Comparison of ENCODE assay signal across 15 cellular contexts in genomic region chr6:34233867-34234266, GRCh38. TPM values are rescaled to one million over a fixed set of nuclear protein-coding genes. Genes with fewer than 3 reads are reported as not detected.
A peak's percentile ranks its signal among the peaks of the same experiment; 100 is the strongest.
DNase-seq lines count a peak whose midpoint lies in the region; ATAC-seq, FAIRE-seq and TF ChIP-seq lines count a peak whose summit lies in the region.
"Had no signal": no experiment of that assay in that cellular context is flagged by ENCODE, and none has a peak within 500 bp of the region (broad histone marks: within the 10 kb centered on the region; RNA-seq: fewer than 3 reads in every experiment).

No MANE protein-coding gene starts in this region.

- FAIRE-seq in kidney (lab: Jason Lieb, UNC) (no peak), RCC 7860 (lab: Jason Lieb, UNC) (no peak)
- FAIRE-seq: colon, HepG2 had no signal

- CTCF ChIA-PET in activated CD8-positive, alpha-beta T cell treated with anti-CD3 and anti-CD28 coated beads for 36 hours (lab: Charles Lee), result no interaction called here

- no peak for TF ChIP-seq CTCF in activated CD8-positive, alpha-beta T cell treated with anti-CD3 and anti-CD28 coated beads for 36 hours (IDR thresholded peaks at IDR 0.05)
- no peak for TF ChIP-seq CTCF in kidney (IDR thresholded peaks at IDR 0.05; ENCODE audit: borderline replicate concordance, extremely low read depth, insufficient read depth)

- peaks cover 7% of the 10 kb centered on the region for H3K36me3 Mint-ChIP-seq in activated naive CD4-positive, alpha-beta T cell treated with anti-CD3 and anti-CD28 coated beads, Interleukin-2, amount 50 U/mL, for 24 hours
- H3K36me3 Mint-ChIP-seq in activated naive CD4-positive, alpha-beta T cell treated with anti-CD3 and anti-CD28 coated beads, Interleukin-2, amount 50 U/mL, for 72 hours, result peaks cover 8 to 10% of the 10 kb centered on the region in 2 donors
- H3K36me3 Mint-ChIP-seq in activated CD8-positive, alpha-beta T cell treated with anti-CD3 and anti-CD28 coated beads for 36 hours (ENCODE audit: low read depth), result peaks cover 8% of the 10 kb centered on the region

- no peak for DNase-seq in activated naive CD4-positive, alpha-beta T cell treated with anti-CD3 and anti-CD28 coated beads, Interleukin-2, amount 50 U/mL, for 72 hours (ENCODE audit: low spot score in 2 of 2)
- no peak for DNase-seq in activated CD8-positive, alpha-beta T cell treated with anti-CD3 and anti-CD28 coated beads for 36 hours
- peak; percentile 39 for DNase-seq in kidney
- no peak for DNase-seq in RCC 7860 (ENCODE audit: low spot score)
- DNase-seq in SW480 (ENCODE audit: low spot score), result no peak
- DNase-seq: kidney glomerular epithelial cell; NCI-H1436 treated with DMSO at 0.1 percent for 48 hours; NCI-H526; SJCRH30; stimulated activated CD4-positive, alpha-beta T cell treated with anti-CD3 and anti-CD28 coated beads, Interleukin-15, amount 100 ng/mL, for 24 hours had no signal

- intact Hi-C loops in activated CD8-positive, alpha-beta T cell treated with anti-CD3 and anti-CD28 coated beads for 36 hours (cut with micrococcal nuclease), result no loop called here
- intact Hi-C loops in kidney (cut with DNase I), result no loop called here

- H3K4me1 ChIP-seq in kidney (ENCODE audit: control insufficient read depth in 1 of 2, insufficient read depth in 1 of 2, low read depth in 1 of 2, low read length in 2 of 2) (peaks cover 0 to 7% of the 10 kb centered on the region in 2 donors), subcutaneous abdominal adipose tissue (ENCODE audit: control insufficient read depth in 5 of 5, insufficient read depth in 5 of 5, low read length in 5 of 5) (peaks cover 0 to 23% (median 21%) of the 10 kb centered on the region in 5 donors)

- no peak overlapping the region for H3K4me3 Mint-ChIP-seq in activated naive CD4-positive, alpha-beta T cell treated with anti-CD3 and anti-CD28 coated beads, Interleukin-2, amount 50 U/mL, for 24 hours
- H3K4me3 Mint-ChIP-seq in activated CD8-positive, alpha-beta T cell treated with anti-CD3 and anti-CD28 coated beads for 36 hours, result no peak overlapping the region

- no peak for ATAC-seq in activated naive CD4-positive, alpha-beta T cell treated with anti-CD3 and anti-CD28 coated beads, Interleukin-2, amount 50 U/mL, for 72 hours
- ATAC-seq in activated CD8-positive, alpha-beta T cell treated with anti-CD3 and anti-CD28 coated beads for 36 hours, result no peak
- no peak for ATAC-seq in GM18873 (IDR thresholded peaks at IDR 0.05; ENCODE audit: low FRiP score, unreplicated experiment)
- ATAC-seq: HepG2 had no signal

- no peak overlapping the region for H3K9ac ChIP-seq in kidney (ENCODE audit: low read length in 2 of 2)
- H3K9ac ChIP-seq in subcutaneous abdominal adipose tissue (ENCODE audit: low read length in 5 of 5), result no peak overlapping the region

- H3K9me3 Mint-ChIP-seq in activated naive CD4-positive, alpha-beta T cell treated with anti-CD3 and anti-CD28 coated beads, Interleukin-2, amount 50 U/mL, for 24 hours, result no peaks in the 10 kb centered on the region
- no peaks in the 10 kb centered on the region for H3K9me3 Mint-ChIP-seq in activated naive CD4-positive, alpha-beta T cell treated with anti-CD3 and anti-CD28 coated beads, Interleukin-2, amount 50 U/mL, for 72 hours
- no peaks in the 10 kb centered on the region for H3K9me3 Mint-ChIP-seq in activated CD8-positive, alpha-beta T cell treated with anti-CD3 and anti-CD28 coated beads for 36 hours

- H3K27ac ChIP-seq in kidney (ENCODE audit: low read depth in 2 of 2, low read length in 2 of 2), result no peak overlapping the region
- H3K27ac ChIP-seq in subcutaneous abdominal adipose tissue (ENCODE audit: low read depth, low read length), result peak overlapping the region; percentile 90
- H3K27ac ChIP-seq: SJCRH30 had no signal

- H3K9me3 ChIP-seq in kidney (ENCODE audit: control insufficient read depth in 1 of 2, low read length in 2 of 2), result no peaks in the 10 kb centered on the region
- no peaks in the 10 kb centered on the region for H3K9me3 ChIP-seq in subcutaneous abdominal adipose tissue (ENCODE audit: control insufficient read depth in 5 of 5, low read length in 5 of 5)
- H3K9me3 ChIP-seq: SJCRH30 had no signal

- H3K27me3 ChIP-seq in subcutaneous abdominal adipose tissue (ENCODE audit: control insufficient read depth in 5 of 5, insufficient read depth in 4 of 5, low read length in 5 of 5), result no peaks in the 10 kb centered on the region
- H3K27me3 ChIP-seq: SJCRH30 had no signal

- POLR2A ChIA-PET in activated CD8-positive, alpha-beta T cell treated with anti-CD3 and anti-CD28 coated beads for 36 hours (lab: Charles Lee), result interaction anchor here (1.1 to 1.6 kb wide), 2 partner anchors 10 to 14 kb away, joined by 3 to 8 read pairs; no protein-coding TSS in a partner anchor

- peaks cover 23% of the 10 kb centered on the region for H3K4me1 Mint-ChIP-seq in activated naive CD4-positive, alpha-beta T cell treated with anti-CD3 and anti-CD28 coated beads, Interleukin-2, amount 50 U/mL, for 24 hours
- H3K4me1 Mint-ChIP-seq in activated CD8-positive, alpha-beta T cell treated with anti-CD3 and anti-CD28 coated beads for 36 hours (ENCODE audit: low read depth), result peaks cover 12% of the 10 kb centered on the region

- no peak overlapping the region for H3K4me3 ChIP-seq in kidney (ENCODE audit: low read length in 2 of 2)
- no peak overlapping the region for H3K4me3 ChIP-seq in subcutaneous abdominal adipose tissue (ENCODE audit: low read depth in 1 of 5, low read length in 5 of 5)
- H3K4me3 ChIP-seq: SJCRH30 had no signal

- H3K27ac Mint-ChIP-seq in activated naive CD4-positive, alpha-beta T cell treated with anti-CD3 and anti-CD28 coated beads, Interleukin-2, amount 50 U/mL, for 24 hours, result peak overlapping the region; percentile 80
- H3K27ac Mint-ChIP-seq in activated naive CD4-positive, alpha-beta T cell treated with anti-CD3 and anti-CD28 coated beads, Interleukin-2, amount 50 U/mL, for 72 hours, result peak overlapping the region in 1 of 2 donors; percentile 21
- peak overlapping the region; percentile 21 for H3K27ac Mint-ChIP-seq in activated CD8-positive, alpha-beta T cell treated with anti-CD3 and anti-CD28 coated beads for 36 hours

- no peaks in the 10 kb centered on the region for H3K27me3 Mint-ChIP-seq in activated naive CD4-positive, alpha-beta T cell treated with anti-CD3 and anti-CD28 coated beads, Interleukin-2, amount 50 U/mL, for 24 hours
- H3K27me3 Mint-ChIP-seq in activated CD8-positive, alpha-beta T cell treated with anti-CD3 and anti-CD28 coated beads for 36 hours, result no peaks in the 10 kb centered on the region

- H3K36me3 ChIP-seq in kidney (ENCODE audit: control insufficient read depth in 1 of 2, insufficient read depth in 2 of 2, low read length in 2 of 2) (no peaks in the 10 kb centered on the region), subcutaneous abdominal adipose tissue (ENCODE audit: control insufficient read depth in 5 of 5, insufficient read depth in 5 of 5, low read length in 5 of 5) (no peaks in the 10 kb centered on the region)
- H3K36me3 ChIP-seq: SJCRH30 had no signal

RNA-seq across cellular contexts. Expression of gene HMGA1, which starts 2.8 kb away (rescaled TPM):
- 100 to 1,000 TPM; 524 to 600 TPM for total RNA-seq in activated naive CD4-positive, alpha-beta T cell treated with anti-CD3 and anti-CD28 coated beads, Interleukin-2, amount 50 U/mL, for 72 hours
- 100 to 1,000 TPM; 683 to 709 TPM for total RNA-seq in activated CD8-positive, alpha-beta T cell treated with anti-CD3 and anti-CD28 coated beads for 36 hours
- total RNA-seq in kidney, result 46.5 TPM
- 27.1 TPM for polyA plus RNA-seq in kidney (ENCODE audit: insufficient read depth, low read depth, low replicate concordance)

RNA-seq across cellular contexts. Expression of gene SMIM29, which starts 14.9 kb away (rescaled TPM):
- 10 to 100 TPM; 12.8 to 25.1 TPM for total RNA-seq in activated naive CD4-positive, alpha-beta T cell treated with anti-CD3 and anti-CD28 coated beads, Interleukin-2, amount 50 U/mL, for 72 hours
- 10 to 100 TPM; 13.3 to 16.4 TPM for total RNA-seq in activated CD8-positive, alpha-beta T cell treated with anti-CD3 and anti-CD28 coated beads for 36 hours
- total RNA-seq in kidney, result 22.6 TPM
- polyA plus RNA-seq in kidney (ENCODE audit: insufficient read depth, low read depth, low replicate concordance), result 53.5 TPM

Comparison
In these comparisons a context has a peak if more than half of its experiments do, and no peak if none do; other contexts are left out.
1. RNA of gene HMGA1, which starts 2.8 kb away (total RNA-seq): 683 to 709 TPM in activated CD8-positive, alpha-beta T cell treated with anti-CD3 and anti-CD28 coated beads for 36 hours and 524 to 600 TPM in activated naive CD4-positive, alpha-beta T cell treated with anti-CD3 and anti-CD28 coated beads, Interleukin-2, amount 50 U/mL, for 72 hours; 46.5 TPM in kidney (single experiment); every median in the first group is over 10 times any median in the second.